1 cellular context compared by ENCODE assay signal in the genomic region with DNA sequence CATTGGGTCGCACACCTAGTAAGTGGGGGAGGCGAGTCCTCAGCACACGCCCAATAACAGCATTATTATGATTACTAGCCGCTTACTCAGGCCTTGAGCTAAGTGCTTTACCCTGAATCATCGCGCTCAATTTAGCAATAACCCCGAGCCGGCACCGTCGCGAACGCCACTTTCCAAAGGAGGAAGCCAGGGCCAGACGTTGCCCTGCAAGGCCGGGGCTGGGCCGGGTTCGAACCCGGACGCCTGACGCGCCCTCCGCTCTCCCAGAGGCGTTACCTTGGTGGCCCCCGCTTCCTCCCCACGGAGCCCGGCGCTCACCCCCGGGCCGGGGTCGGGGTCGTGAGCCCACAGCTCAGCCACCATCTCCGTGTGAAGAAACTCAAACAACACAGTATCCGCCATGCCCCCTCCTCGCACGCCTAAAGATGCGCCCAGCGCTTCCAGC.
TF ChIP-seq lines count a peak whose summit lies in the region.

A gene with protein sequence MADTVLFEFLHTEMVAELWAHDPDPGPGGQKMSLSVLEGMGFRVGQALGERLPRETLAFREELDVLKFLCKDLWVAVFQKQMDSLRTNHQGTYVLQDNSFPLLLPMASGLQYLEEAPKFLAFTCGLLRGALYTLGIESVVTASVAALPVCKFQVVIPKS (minus strand): TSS at position 421 of the 445 bp plus-strand sequence. CDS start 19 bp downstream, at position 402.

TF ChIP-seq in HepG2, 621 proteins besides CTCF, POLR2A, EP300 and RAD21 (continued from another document and continues in another):
- TF ChIP-seq, protein P1, sequence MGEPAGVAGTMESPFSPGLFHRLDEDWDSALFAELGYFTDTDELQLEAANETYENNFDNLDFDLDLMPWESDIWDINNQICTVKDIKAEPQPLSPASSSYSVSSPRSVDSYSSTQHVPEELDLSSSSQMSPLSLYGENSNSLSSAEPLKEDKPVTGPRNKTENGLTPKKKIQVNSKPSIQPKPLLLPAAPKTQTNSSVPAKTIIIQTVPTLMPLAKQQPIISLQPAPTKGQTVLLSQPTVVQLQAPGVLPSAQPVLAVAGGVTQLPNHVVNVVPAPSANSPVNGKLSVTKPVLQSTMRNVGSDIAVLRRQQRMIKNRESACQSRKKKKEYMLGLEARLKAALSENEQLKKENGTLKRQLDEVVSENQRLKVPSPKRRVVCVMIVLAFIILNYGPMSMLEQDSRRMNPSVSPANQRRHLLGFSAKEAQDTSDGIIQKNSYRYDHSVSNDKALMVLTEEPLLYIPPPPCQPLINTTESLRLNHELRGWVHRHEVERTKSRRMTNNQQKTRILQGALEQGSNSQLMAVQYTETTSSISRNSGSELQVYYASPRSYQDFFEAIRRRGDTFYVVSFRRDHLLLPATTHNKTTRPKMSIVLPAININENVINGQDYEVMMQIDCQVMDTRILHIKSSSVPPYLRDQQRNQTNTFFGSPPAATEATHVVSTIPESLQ (CRISPR knock-in tag; conservative IDR thresholded peaks at IDR 0.05): no peak
- TF ChIP-seq, protein P2, sequence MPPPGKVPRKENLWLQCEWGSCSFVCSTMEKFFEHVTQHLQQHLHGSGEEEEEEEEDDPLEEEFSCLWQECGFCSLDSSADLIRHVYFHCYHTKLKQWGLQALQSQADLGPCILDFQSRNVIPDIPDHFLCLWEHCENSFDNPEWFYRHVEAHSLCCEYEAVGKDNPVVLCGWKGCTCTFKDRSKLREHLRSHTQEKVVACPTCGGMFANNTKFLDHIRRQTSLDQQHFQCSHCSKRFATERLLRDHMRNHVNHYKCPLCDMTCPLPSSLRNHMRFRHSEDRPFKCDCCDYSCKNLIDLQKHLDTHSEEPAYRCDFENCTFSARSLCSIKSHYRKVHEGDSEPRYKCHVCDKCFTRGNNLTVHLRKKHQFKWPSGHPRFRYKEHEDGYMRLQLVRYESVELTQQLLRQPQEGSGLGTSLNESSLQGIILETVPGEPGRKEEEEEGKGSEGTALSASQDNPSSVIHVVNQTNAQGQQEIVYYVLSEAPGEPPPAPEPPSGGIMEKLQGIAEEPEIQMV (CRISPR knock-in tag; IDR thresholded peaks at IDR 0.05; ENCODE audit: low read depth): no peak
- TF ChIP-seq RARG (CRISPR knock-in tag; IDR thresholded peaks at IDR 0.05; ENCODE audit: low read depth) (no peak), CBFB (CRISPR knock-in tag; IDR thresholded peaks at IDR 0.05) (0 out of 2 replicates have a peak, but pooled peaks have one; percentile 5), KLF16 (CRISPR knock-in tag; IDR thresholded peaks at IDR 0.05) (0 out of 4 replicates have a peak, but pooled peaks of 1 of the 2 experiments have one; percentile 4), YEATS4 (CRISPR knock-in tag; IDR thresholded peaks at IDR 0.05; ENCODE audit: borderline replicate concordance) (no peak), ZNF788 (CRISPR knock-in tag; IDR thresholded peaks at IDR 0.05; ENCODE audit: borderline replicate concordance) (no peak), ZBTB1 (CRISPR knock-in tag; IDR thresholded peaks at IDR 0.05; ENCODE audit: borderline replicate concordance) (no peak), HDAC2 (CRISPR knock-in tag; IDR thresholded peaks at IDR 0.05) (peak; percentile 45), SP140L (CRISPR knock-in tag; IDR thresholded peaks at IDR 0.05; ENCODE audit: borderline replicate concordance) (no peak), ASH2L (IDR thresholded peaks at IDR 0.05; ENCODE audit: insufficient read length, low read depth, low read length) (peak; percentile 14), ZNF17 (CRISPR knock-in tag; IDR thresholded peaks at IDR 0.05) (no peak), KMT2A (CRISPR knock-in tag; IDR thresholded peaks at IDR 0.05) (0 out of 2 replicates have a peak, but pooled peaks have one; percentile 47), ZNF382 (CRISPR knock-in tag; IDR thresholded peaks at IDR 0.05; ENCODE audit: borderline replicate concordance) (no peak), ARNT2 (CRISPR knock-in tag; IDR thresholded peaks at IDR 0.05; ENCODE audit: low read depth) (no peak), ZFP1 (CRISPR knock-in tag; IDR thresholded peaks at IDR 0.05) (no peak), ZSCAN9 (CRISPR knock-in tag; IDR thresholded peaks at IDR 0.05; ENCODE audit: borderline replicate concordance) (no peak), ZNF839 (CRISPR knock-in tag; IDR thresholded peaks at IDR 0.05; ENCODE audit: borderline replicate concordance) (no peak), HMG20A (CRISPR knock-in tag; IDR thresholded peaks at IDR 0.05; ENCODE audit: borderline replicate concordance) (no peak), HIVEP1 (CRISPR knock-in tag; IDR thresholded peaks at IDR 0.05) (peak; percentile 73; the same call in 1 of the 2 replicates), NKX3-1 (CRISPR knock-in tag; IDR thresholded peaks at IDR 0.05) (no peak), ZNF841 (CRISPR knock-in tag; IDR thresholded peaks at IDR 0.05; ENCODE audit: borderline replicate concordance) (no peak), ZNF557 (CRISPR knock-in tag; IDR thresholded peaks at IDR 0.05) (no peak), ZNF672 (CRISPR knock-in tag; IDR thresholded peaks at IDR 0.05) (no peak)
- TF ChIP-seq, protein P3, sequence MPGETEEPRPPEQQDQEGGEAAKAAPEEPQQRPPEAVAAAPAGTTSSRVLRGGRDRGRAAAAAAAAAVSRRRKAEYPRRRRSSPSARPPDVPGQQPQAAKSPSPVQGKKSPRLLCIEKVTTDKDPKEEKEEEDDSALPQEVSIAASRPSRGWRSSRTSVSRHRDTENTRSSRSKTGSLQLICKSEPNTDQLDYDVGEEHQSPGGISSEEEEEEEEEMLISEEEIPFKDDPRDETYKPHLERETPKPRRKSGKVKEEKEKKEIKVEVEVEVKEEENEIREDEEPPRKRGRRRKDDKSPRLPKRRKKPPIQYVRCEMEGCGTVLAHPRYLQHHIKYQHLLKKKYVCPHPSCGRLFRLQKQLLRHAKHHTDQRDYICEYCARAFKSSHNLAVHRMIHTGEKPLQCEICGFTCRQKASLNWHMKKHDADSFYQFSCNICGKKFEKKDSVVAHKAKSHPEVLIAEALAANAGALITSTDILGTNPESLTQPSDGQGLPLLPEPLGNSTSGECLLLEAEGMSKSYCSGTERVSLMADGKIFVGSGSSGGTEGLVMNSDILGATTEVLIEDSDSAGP (CRISPR knock-in tag; IDR thresholded peaks at IDR 0.05; ENCODE audit: borderline replicate concordance): 0 out of 2 replicates have a peak, but pooled peaks have one; percentile 29
- TF ChIP-seq, protein P4, sequence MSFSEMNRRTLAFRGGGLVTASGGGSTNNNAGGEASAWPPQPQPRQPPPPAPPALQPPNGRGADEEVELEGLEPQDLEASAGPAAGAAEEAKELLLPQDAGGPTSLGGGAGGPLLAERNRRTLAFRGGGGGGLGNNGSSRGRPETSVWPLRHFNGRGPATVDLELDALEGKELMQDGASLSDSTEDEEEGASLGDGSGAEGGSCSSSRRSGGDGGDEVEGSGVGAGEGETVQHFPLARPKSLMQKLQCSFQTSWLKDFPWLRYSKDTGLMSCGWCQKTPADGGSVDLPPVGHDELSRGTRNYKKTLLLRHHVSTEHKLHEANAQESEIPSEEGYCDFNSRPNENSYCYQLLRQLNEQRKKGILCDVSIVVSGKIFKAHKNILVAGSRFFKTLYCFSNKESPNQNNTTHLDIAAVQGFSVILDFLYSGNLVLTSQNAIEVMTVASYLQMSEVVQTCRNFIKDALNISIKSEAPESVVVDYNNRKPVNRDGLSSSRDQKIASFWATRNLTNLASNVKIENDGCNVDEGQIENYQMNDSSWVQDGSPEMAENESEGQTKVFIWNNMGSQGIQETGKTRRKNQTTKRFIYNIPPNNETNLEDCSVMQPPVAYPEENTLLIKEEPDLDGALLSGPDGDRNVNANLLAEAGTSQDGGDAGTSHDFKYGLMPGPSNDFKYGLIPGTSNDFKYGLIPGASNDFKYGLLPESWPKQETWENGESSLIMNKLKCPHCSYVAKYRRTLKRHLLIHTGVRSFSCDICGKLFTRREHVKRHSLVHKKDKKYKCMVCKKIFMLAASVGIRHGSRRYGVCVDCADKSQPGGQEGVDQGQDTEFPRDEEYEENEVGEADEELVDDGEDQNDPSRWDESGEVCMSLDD (CRISPR knock-in tag; IDR thresholded peaks at IDR 0.05; ENCODE audit: borderline replicate concordance): no peak
- TF ChIP-seq, protein P5, sequence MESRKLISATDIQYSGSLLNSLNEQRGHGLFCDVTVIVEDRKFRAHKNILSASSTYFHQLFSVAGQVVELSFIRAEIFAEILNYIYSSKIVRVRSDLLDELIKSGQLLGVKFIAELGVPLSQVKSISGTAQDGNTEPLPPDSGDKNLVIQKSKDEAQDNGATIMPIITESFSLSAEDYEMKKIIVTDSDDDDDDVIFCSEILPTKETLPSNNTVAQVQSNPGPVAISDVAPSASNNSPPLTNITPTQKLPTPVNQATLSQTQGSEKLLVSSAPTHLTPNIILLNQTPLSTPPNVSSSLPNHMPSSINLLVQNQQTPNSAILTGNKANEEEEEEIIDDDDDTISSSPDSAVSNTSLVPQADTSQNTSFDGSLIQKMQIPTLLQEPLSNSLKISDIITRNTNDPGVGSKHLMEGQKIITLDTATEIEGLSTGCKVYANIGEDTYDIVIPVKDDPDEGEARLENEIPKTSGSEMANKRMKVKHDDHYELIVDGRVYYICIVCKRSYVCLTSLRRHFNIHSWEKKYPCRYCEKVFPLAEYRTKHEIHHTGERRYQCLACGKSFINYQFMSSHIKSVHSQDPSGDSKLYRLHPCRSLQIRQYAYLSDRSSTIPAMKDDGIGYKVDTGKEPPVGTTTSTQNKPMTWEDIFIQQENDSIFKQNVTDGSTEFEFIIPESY (CRISPR knock-in tag; IDR thresholded peaks at IDR 0.05): no peak
- TF ChIP-seq, protein P6, sequence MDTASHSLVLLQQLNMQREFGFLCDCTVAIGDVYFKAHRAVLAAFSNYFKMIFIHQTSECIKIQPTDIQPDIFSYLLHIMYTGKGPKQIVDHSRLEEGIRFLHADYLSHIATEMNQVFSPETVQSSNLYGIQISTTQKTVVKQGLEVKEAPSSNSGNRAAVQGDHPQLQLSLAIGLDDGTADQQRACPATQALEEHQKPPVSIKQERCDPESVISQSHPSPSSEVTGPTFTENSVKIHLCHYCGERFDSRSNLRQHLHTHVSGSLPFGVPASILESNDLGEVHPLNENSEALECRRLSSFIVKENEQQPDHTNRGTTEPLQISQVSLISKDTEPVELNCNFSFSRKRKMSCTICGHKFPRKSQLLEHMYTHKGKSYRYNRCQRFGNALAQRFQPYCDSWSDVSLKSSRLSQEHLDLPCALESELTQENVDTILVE (CRISPR knock-in tag; IDR thresholded peaks at IDR 0.05): no peak
- TF ChIP-seq, protein P7, sequence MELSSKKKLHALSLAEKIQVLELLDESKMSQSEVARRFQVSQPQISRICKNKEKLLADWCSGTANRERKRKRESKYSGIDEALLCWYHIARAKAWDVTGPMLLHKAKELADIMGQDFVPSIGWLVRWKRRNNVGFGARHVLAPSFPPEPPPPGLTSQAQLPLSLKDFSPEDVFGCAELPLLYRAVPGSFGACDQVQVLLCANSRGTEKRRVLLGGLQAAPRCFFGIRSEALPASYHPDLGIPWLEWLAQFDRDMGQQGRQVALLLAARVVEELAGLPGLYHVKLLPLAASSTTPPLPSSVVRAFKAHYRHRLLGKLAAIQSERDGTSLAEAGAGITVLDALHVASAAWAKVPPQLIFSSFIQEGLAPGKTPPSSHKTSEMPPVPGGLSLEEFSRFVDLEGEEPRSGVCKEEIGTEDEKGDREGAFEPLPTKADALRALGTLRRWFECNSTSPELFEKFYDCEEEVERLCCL (CRISPR knock-in tag; IDR thresholded peaks at IDR 0.05; ENCODE audit: borderline replicate concordance): no peak
- TF ChIP-seq, protein P8, sequence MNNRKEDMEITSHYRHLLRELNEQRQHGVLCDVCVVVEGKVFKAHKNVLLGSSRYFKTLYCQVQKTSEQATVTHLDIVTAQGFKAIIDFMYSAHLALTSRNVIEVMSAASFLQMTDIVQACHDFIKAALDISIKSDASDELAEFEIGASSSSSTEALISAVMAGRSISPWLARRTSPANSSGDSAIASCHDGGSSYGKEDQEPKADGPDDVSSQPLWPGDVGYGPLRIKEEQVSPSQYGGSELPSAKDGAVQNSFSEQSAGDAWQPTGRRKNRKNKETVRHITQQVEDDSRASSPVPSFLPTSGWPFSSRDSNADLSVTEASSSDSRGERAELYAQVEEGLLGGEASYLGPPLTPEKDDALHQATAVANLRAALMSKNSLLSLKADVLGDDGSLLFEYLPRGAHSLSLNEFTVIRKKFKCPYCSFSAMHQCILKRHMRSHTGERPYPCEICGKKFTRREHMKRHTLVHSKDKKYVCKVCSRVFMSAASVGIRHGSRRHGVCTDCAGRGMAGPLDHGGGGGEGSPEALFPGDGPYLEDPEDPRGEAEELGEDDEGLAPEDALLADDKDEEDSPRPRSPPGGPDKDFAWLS (CRISPR knock-in tag; IDR thresholded peaks at IDR 0.05; ENCODE audit: borderline replicate concordance): no peak
- TF ChIP-seq, protein P9, sequence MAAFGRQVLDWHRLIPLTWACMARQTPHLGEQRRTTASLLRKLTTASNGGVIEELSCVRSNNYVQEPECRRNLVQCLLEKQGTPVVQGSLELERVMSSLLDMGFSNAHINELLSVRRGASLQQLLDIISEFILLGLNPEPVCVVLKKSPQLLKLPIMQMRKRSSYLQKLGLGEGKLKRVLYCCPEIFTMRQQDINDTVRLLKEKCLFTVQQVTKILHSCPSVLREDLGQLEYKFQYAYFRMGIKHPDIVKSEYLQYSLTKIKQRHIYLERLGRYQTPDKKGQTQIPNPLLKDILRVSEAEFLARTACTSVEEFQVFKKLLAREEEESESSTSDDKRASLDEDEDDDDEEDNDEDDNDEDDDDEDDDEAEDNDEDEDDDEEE (CRISPR knock-in tag; IDR thresholded peaks at IDR 0.05): no peak
- TF ChIP-seq, protein P10, sequence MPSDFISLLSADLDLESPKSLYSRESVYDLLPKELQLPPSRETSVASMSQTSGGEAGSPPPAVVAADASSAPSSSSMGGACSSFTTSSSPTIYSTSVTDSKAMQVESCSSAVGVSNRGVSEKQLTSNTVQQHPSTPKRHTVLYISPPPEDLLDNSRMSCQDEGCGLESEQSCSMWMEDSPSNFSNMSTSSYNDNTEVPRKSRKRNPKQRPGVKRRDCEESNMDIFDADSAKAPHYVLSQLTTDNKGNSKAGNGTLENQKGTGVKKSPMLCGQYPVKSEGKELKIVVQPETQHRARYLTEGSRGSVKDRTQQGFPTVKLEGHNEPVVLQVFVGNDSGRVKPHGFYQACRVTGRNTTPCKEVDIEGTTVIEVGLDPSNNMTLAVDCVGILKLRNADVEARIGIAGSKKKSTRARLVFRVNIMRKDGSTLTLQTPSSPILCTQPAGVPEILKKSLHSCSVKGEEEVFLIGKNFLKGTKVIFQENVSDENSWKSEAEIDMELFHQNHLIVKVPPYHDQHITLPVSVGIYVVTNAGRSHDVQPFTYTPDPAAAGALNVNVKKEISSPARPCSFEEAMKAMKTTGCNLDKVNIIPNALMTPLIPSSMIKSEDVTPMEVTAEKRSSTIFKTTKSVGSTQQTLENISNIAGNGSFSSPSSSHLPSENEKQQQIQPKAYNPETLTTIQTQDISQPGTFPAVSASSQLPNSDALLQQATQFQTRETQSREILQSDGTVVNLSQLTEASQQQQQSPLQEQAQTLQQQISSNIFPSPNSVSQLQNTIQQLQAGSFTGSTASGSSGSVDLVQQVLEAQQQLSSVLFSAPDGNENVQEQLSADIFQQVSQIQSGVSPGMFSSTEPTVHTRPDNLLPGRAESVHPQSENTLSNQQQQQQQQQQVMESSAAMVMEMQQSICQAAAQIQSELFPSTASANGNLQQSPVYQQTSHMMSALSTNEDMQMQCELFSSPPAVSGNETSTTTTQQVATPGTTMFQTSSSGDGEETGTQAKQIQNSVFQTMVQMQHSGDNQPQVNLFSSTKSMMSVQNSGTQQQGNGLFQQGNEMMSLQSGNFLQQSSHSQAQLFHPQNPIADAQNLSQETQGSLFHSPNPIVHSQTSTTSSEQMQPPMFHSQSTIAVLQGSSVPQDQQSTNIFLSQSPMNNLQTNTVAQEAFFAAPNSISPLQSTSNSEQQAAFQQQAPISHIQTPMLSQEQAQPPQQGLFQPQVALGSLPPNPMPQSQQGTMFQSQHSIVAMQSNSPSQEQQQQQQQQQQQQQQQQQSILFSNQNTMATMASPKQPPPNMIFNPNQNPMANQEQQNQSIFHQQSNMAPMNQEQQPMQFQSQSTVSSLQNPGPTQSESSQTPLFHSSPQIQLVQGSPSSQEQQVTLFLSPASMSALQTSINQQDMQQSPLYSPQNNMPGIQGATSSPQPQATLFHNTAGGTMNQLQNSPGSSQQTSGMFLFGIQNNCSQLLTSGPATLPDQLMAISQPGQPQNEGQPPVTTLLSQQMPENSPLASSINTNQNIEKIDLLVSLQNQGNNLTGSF (CRISPR knock-in tag; IDR thresholded peaks at IDR 0.05): no peak
